31 cellular contexts compared by ENCODE assay signal in genomic region chr1:211609120-211610024, GRCh38. TPM values are rescaled to one million over a fixed set of nuclear protein-coding genes. Genes with fewer than 3 reads are reported as not detected.
A peak's percentile ranks its signal among the peaks of the same experiment; 100 is the strongest.
DNase-seq lines count a peak whose midpoint lies in the region; ATAC-seq and TF ChIP-seq lines count a peak whose summit lies in the region.
"Had no signal": no experiment of that assay in that cellular context is flagged by ENCODE, and none has a peak within 500 bp of the region (broad histone marks: within the 10 kb centered on the region; RNA-seq: fewer than 3 reads in every experiment).

No MANE protein-coding gene starts in this region.

- H3K4me3 ChIP-seq in IMR-90 (ENCODE audit: insufficient read depth, low read depth, low read length) (no peak overlapping the region), fibroblast of pulmonary artery (replicated peaks; ENCODE audit: low read depth, low read length) (no peak overlapping the region), ovary (no peak overlapping the region), testis (no peak overlapping the region)
- H3K4me3 ChIP-seq: body of pancreas, coronary artery, pancreas, stomach had no signal

- dilution Hi-C loops in IMR-90 (cut with HindIII; ENCODE audit: low sequenced_read_pairs, unreplicated experiment), result no loop called here

- CTCF ChIA-PET in IMR-90 (lab: Yijun Ruan, JAX), result no interaction called here

- 91% methylated on average over 5 of the region's 10 CpGs; no CpG with 5 or more reads in 1 of the 2 experiments for WGBS in IMR-90 (ENCODE audit: extremely low coverage in 2 of 2, insufficient read length in 1 of 2), 2 experiments
- 46 to 62% (median 48%) methylated on average over 9 to 10 of the region's 10 CpGs for WGBS in ovary, 3 donors
- WGBS in testis, 2 donors, result 62 to 64% methylated on average over 9 to 10 of the region's 10 CpGs

- H3K9me3 Mint-ChIP-seq in brain, result peaks cover 0 to 4% (median 0%) of the 10 kb centered on the region in 5 experiments
- H3K9me3 Mint-ChIP-seq: activated naive CD4-positive, alpha-beta T cell treated with anti-CD3 and anti-CD28 coated beads, Interleukin-2, amount 50 U/mL, for 24 hours; activated T-helper 17 cell treated with anti-CD3 and anti-CD28 coated beads, Interleukin-2, amount 50 U/mL, for 72 hours; CD4-positive, alpha-beta T cell; memory B cell; WTC11 had no signal

- ATAC-seq in IMR-90 (ENCODE audit: low read depth) (no peak), HG03097 (IDR thresholded peaks at IDR 0.05; ENCODE audit: low FRiP score, unreplicated experiment) (no peak)
- ATAC-seq: activated T-helper 17 cell treated with anti-CD3 and anti-CD28 coated beads, Interleukin-2, amount 50 U/mL, for 72 hours; body of pancreas; HCT116; Panc1; pancreas; right cardiac atrium; WTC11 had no signal

- no peak overlapping the region for H2BK120ac ChIP-seq in IMR-90 (ENCODE audit: low read depth, low read length)

- peak overlapping the region in 3 of 5 experiments; percentile 16 to 70 (median 59) for H3K27ac Mint-ChIP-seq in brain
- H3K27ac Mint-ChIP-seq: activated naive CD4-positive, alpha-beta T cell treated with anti-CD3 and anti-CD28 coated beads, Interleukin-2, amount 50 U/mL, for 24 hours; activated T-helper 17 cell treated with anti-CD3 and anti-CD28 coated beads, Interleukin-2, amount 50 U/mL, for 72 hours; CD4-positive, alpha-beta T cell; memory B cell; WTC11 had no signal

- no peak overlapping the region; the same call in 1 of the 2 replicates for H3K14ac ChIP-seq in IMR-90 (replicated peaks; ENCODE audit: low read depth, low read length)

- H3K4me1 ChIP-seq in IMR-90 (ENCODE audit: control insufficient read depth, insufficient read depth, low read length) (peaks cover 10% of the 10 kb centered on the region), ovary (ENCODE audit: insufficient read depth) (peaks cover 5% of the 10 kb centered on the region), testis (peaks cover 14% of the 10 kb centered on the region)

- no peak overlapping the region; the same call in 1 of the 2 replicates for H2AK5ac ChIP-seq in IMR-90 (ENCODE audit: low read depth, low read length)

- no peak for TF ChIP-seq EP300 in ovary (IDR thresholded peaks at IDR 0.05)

- TF ChIP-seq CTCF in IMR-90 (conservative IDR thresholded peaks at IDR 0.05; ENCODE audit: low read depth, low read length) (no peak), brain (conservative IDR thresholded peaks at IDR 0.05) (no peak), fibroblast of pulmonary artery (IDR thresholded peaks at IDR 0.05; ENCODE audit: low read length, missing control alignments) (no peak), ovary (IDR thresholded peaks at IDR 0.05) (no peak), testis (IDR thresholded peaks at IDR 0.05) (no peak)

- H3K36me3 Mint-ChIP-seq in brain, result no peaks in the 10 kb centered on the region
- H3K36me3 Mint-ChIP-seq: activated naive CD4-positive, alpha-beta T cell treated with anti-CD3 and anti-CD28 coated beads, Interleukin-2, amount 50 U/mL, for 24 hours; memory B cell; naive B cell; WTC11 had no signal

- H3K27me3 Mint-ChIP-seq in brain, result peaks cover 4% of the 10 kb centered on the region
- H3K27me3 Mint-ChIP-seq: activated naive CD4-positive, alpha-beta T cell treated with anti-CD3 and anti-CD28 coated beads, Interleukin-2, amount 50 U/mL, for 24 hours; CD4-positive, alpha-beta T cell; memory B cell; naive B cell had no signal

- no peak overlapping the region for H3K56ac ChIP-seq in IMR-90 (ENCODE audit: extremely low read depth, insufficient read depth, low read length)

- H2BK20ac ChIP-seq in IMR-90 (ENCODE audit: low read depth, low read length), result no peak overlapping the region

- no peak overlapping the region for H2AFZ ChIP-seq in IMR-90 (replicated peaks; ENCODE audit: low read length, poor library complexity)

- TF ChIP-seq POLR2A in IMR-90 (IDR thresholded peaks at IDR 0.05; ENCODE audit: low read depth, low read length), result no peak
- TF ChIP-seq POLR2A in ovary (IDR thresholded peaks at IDR 0.05), result no peak
- TF ChIP-seq POLR2A in testis (IDR thresholded peaks at IDR 0.05), result no peak

- no peaks in the 10 kb centered on the region for H4K20me1 ChIP-seq in IMR-90 (ENCODE audit: insufficient read depth, low read length)

- no peak overlapping the region; the same call in 1 of the 2 replicates for H3K18ac ChIP-seq in IMR-90 (ENCODE audit: low read depth, low read length)

- H3K27me3 ChIP-seq in IMR-90 (ENCODE audit: control insufficient read depth, insufficient read depth, low read length) (no peaks in the 10 kb centered on the region), ovary (no peaks in the 10 kb centered on the region), testis (no peaks in the 10 kb centered on the region)
- H3K27me3 ChIP-seq: body of pancreas, pancreas, stomach had no signal

- H3K4me1 Mint-ChIP-seq in brain, result peaks cover 38% of the 10 kb centered on the region

- TF ChIP-seq RAD21 in IMR-90 (IDR thresholded peaks at IDR 0.05; ENCODE audit: low read length), result no peak

- H4K91ac ChIP-seq in IMR-90 (ENCODE audit: insufficient read depth, low read depth, low read length), result no peak overlapping the region; the same call in 1 of the 2 replicates

- intact Hi-C loops in IMR-90 (cut with micrococcal nuclease) (no loop called here), ovary (cut with DNase I) (no loop called here), testis (cut with DNase I; ENCODE audit: low total_unique reads) (loop anchor here (5.0 kb wide), 1 partner anchor 32 kb away; the partner anchor contains the start of gene SLC30A1)

- no peak overlapping the region; a peak in 1 of 4 replicates for H4K8ac ChIP-seq in IMR-90 (ENCODE audit: low read depth in 2 of 2, low read length in 2 of 2)

- H3K27ac ChIP-seq in IMR-90 (ENCODE audit: insufficient read depth, low read length) (no peak overlapping the region), ovary (no peak overlapping the region), testis (no peak overlapping the region)
- H3K27ac ChIP-seq: body of pancreas, coronary artery, KMS-11, pancreas, stomach had no signal

- no peak overlapping the region for H3K9ac ChIP-seq in IMR-90 (ENCODE audit: low read depth, low read length)
- H3K9ac ChIP-seq: KMS-11 had no signal

- in situ Hi-C loops in IMR-90 (cut with MboI; ENCODE audit: low sequenced_read_pairs), result no loop called here

- H2AK9ac ChIP-seq in IMR-90 (replicated peaks; ENCODE audit: low read depth, low read length, poor library complexity), result no peak overlapping the region

- H2BK15ac ChIP-seq in IMR-90 (ENCODE audit: low read depth, low read length), result peak overlapping the region; percentile 59; the same call in 1 of the 3 replicates

- H3K4ac ChIP-seq in IMR-90 (ENCODE audit: low read depth, low read length), result no peak overlapping the region

- BruUV-seq in IMR-90 (replicated peaks; lab: Mats Ljungman, UMichigan), result no TSS peak

- POLR2A ChIA-PET in IMR-90 (lab: Charles Lee; ENCODE audit: unreplicated experiment), result no interaction called here

- H3K23ac ChIP-seq in IMR-90 (ENCODE audit: low read depth, low read length), result no peak overlapping the region

- H3K4me2 ChIP-seq in IMR-90 (ENCODE audit: low read depth, low read length), result no peak overlapping the region
- H3K4me2 ChIP-seq: KMS-11 had no signal

- DNase-seq in IMR-90 (peak; percentile 59), fibroblast of pulmonary artery (ENCODE audit: low read depth) (peak; percentile 28), ovary (peak in 3 of 5 donors; percentile 50 to 63 (median 56)), NCI-H82 treated with DMSO at 0.1 percent for 48 hours (lab: John Stamatoyannopoulos, UW; ENCODE audit: unreplicated experiment) (no peak), testis (no peak)
- DNase-seq in stimulated activated CD4-positive, alpha-beta T cell treated with anti-CD3 and anti-CD28 coated beads, Interleukin-2, amount 100 ng/mL, for 48 hours, result no peak
- DNase-seq: activated CD8-positive, alpha-beta memory T cell treated with anti-CD3 and anti-CD28 coated beads, Interleukin-2, amount 50 U/mL, for 48 hours; body of pancreas; CD4-positive, alpha-beta T cell; DMS 273 treated with DMSO at 0.1 percent for 48 hours; head of caudate nucleus; naive B cell; NCI-H1694; NCI-H2171; NCI-H510A treated with DMSO at 0.1 percent for 48 hours; pancreas; right cardiac atrium; SIG-M5; stomach; SW 1271; trophoblast cell had no signal

- no peak overlapping the region for H2BK5ac ChIP-seq in IMR-90 (ENCODE audit: low read depth, low read length, poor library complexity, severe bottlenecking)

- H3K4me3 Mint-ChIP-seq in brain, result no peak overlapping the region
- H3K4me3 Mint-ChIP-seq: activated naive CD4-positive, alpha-beta T cell treated with anti-CD3 and anti-CD28 coated beads, Interleukin-2, amount 50 U/mL, for 24 hours; activated T-helper 17 cell treated with anti-CD3 and anti-CD28 coated beads, Interleukin-2, amount 50 U/mL, for 72 hours; CD4-positive, alpha-beta T cell; memory B cell; WTC11 had no signal

- H3K79me1 ChIP-seq in IMR-90 (ENCODE audit: low read depth in 1 of 2, low read length in 2 of 2), result no peaks in the 10 kb centered on the region

- H4K5ac ChIP-seq in IMR-90 (ENCODE audit: low read depth, low read length), result no peak overlapping the region; the same call in 1 of the 2 replicates

- H3K36me3 ChIP-seq in IMR-90 (ENCODE audit: control insufficient read depth, insufficient read depth, low read length) (no peaks in the 10 kb centered on the region), ovary (no peaks in the 10 kb centered on the region), testis (ENCODE audit: low read depth, missing control alignments) (no peaks in the 10 kb centered on the region)
- H3K36me3 ChIP-seq: pancreas, stomach had no signal

- no peaks in the 10 kb centered on the region for H3K9me3 ChIP-seq in IMR-90 (ENCODE audit: control insufficient read depth, insufficient read depth, low read length)
- H3K9me3 ChIP-seq in ovary, result no peaks in the 10 kb centered on the region
- no peaks in the 10 kb centered on the region for H3K9me3 ChIP-seq in testis
- H3K9me3 ChIP-seq: body of pancreas, pancreas, stomach had no signal

- H3K9me1 ChIP-seq in IMR-90 (ENCODE audit: insufficient read depth, low read length), result peaks cover 9% of the 10 kb centered on the region

TF ChIP-seq in IMR-90, 13 proteins besides CTCF, POLR2A, EP300 and RAD21 (continues in another document):
- TF ChIP-seq FOS (IDR thresholded peaks at IDR 0.05; ENCODE audit: low read depth, low read length), result no peak

RNA-seq across cellular contexts. Expression of gene SLC30A1, which starts 30.4 kb away (rescaled TPM):
- total RNA-seq in IMR-90 (2012; rRNA removed), result 8.4 and 17.8 TPM in 2 replicates
- 4.2 and 5.4 TPM in 2 replicates for polyA plus RNA-seq in IMR-90 (2012; rRNA removed)
- 3.2 and 4.6 TPM in 2 replicates for polyA plus RNA-seq in IMR-90 (2012; cell fraction: cytosol; rRNA removed)
- 3.9 and 4.3 TPM in 2 replicates for polyA plus RNA-seq in IMR-90 (2012; cell fraction: nucleus; rRNA removed; ENCODE audit: low replicate concordance)
- 3.7 TPM for polyA plus RNA-seq in brain (ENCODE audit: insufficient read depth, low read depth, low replicate concordance)
- 10 to 100 TPM; 11.9 to 23.4 (median 18.9) TPM for total RNA-seq in ovary
- 10 to 100 TPM in 1 of 2 donors, 1 to 10 TPM in 1; 7.4 to 21.1 TPM for polyA plus RNA-seq in ovary
- 10 to 100 TPM; 29.4 to 33.3 TPM for total RNA-seq in testis
- 37.3 TPM for polyA plus RNA-seq in testis (ENCODE audit: insufficient read depth, low read depth, low replicate concordance)

Comparison
In these comparisons a context has a peak if more than half of its experiments do, and no peak if none do; other contexts are left out.
1. DNase-seq: peak in IMR-90 (single experiment), fibroblast of pulmonary artery (single experiment) and ovary (3 of 5); none in NCI-H82 treated with DMSO at 0.1 percent for 48 hours (single experiment), stimulated activated CD4-positive, alpha-beta T cell treated with anti-CD3 and anti-CD28 coated beads, Interleukin-2, amount 100 ng/mL, for 48 hours (0 of 2) and testis (single experiment).